ENCODE assay signal across 20 cellular contexts in genomic region chr20:19048898-19049889, GRCh38.
DNase-seq lines count a peak whose midpoint lies in the region; ATAC-seq and TF ChIP-seq lines count a peak whose summit lies in the region.
"Had no signal": no experiment of that assay in that cellular context is flagged by ENCODE, and none has a peak within 500 bp of the region (broad histone marks: within the 10 kb centered on the region; RNA-seq: fewer than 3 reads in every experiment).

No MANE protein-coding gene starts in this region.

- peaks cover 18 to 33% (median 28%) of the 10 kb centered on the region in 4 donors for H3K4me1 ChIP-seq in esophagus muscularis mucosa
- H3K4me1 ChIP-seq in psoas muscle = peaks cover 16% of the 10 kb centered on the region
- H3K4me1 ChIP-seq: body of pancreas, SJCRH30 had no signal

- H3K36me3 Mint-ChIP-seq in activated naive CD4-positive, alpha-beta T cell treated with anti-CD3 and anti-CD28 coated beads, Interleukin-2, amount 50 U/mL, for 72 hours = no peaks in the 10 kb centered on the region
- H3K36me3 Mint-ChIP-seq: activated naive CD8-positive, alpha-beta T cell treated with anti-CD3 and anti-CD28 coated beads, Interleukin-2, amount 10 ng/mL, durations not matched to agents 7 days and 5 days had no signal

- H3K27ac ChIP-seq in esophagus muscularis mucosa (replicated peaks in 1 of 4) = peak overlapping the region; percentile 26 to 58 (median 38)
- H3K27ac ChIP-seq in psoas muscle = peak overlapping the region; percentile 73
- no peak overlapping the region for H3K27ac ChIP-seq in caudate nucleus (ENCODE audit: low read depth, low read length)
- H3K27ac ChIP-seq: body of pancreas, SJCRH30, testis had no signal

- no peaks in the 10 kb centered on the region for H3K9me3 ChIP-seq in esophagus muscularis mucosa
- no peaks in the 10 kb centered on the region for H3K9me3 ChIP-seq in psoas muscle
- H3K9me3 ChIP-seq: body of pancreas, colonic mucosa, SJCRH30, testis had no signal

- TF ChIP-seq CTCF in esophagus muscularis mucosa (IDR thresholded peaks at IDR 0.05) = no peak
- TF ChIP-seq CTCF in psoas muscle (IDR thresholded peaks at IDR 0.05) = no peak

- DNase-seq in esophagus muscularis mucosa (ENCODE audit: extremely low spot score) (peak; percentile 86), inferior parietal cortex (ENCODE audit: extremely low spot score) (peak; percentile 7), psoas muscle (no peak), ureter (ENCODE audit: low spot score) (peak; percentile 49), caudate nucleus (lab: John Stamatoyannopoulos, UW) (no peak)
- DNase-seq in central memory CD4-positive, alpha-beta T cell = no peak
- DNase-seq in activated naive CD4-positive, alpha-beta T cell treated with anti-CD3 and anti-CD28 coated beads, Interleukin-2, amount 50 U/mL, for 72 hours (ENCODE audit: low spot score in 2 of 2) = no peak
- DNase-seq: activated CD4-positive, alpha-beta T cell treated with anti-CD3 and anti-CD28 coated beads for 4 hours; activated naive CD8-positive, alpha-beta T cell treated with anti-CD3 and anti-CD28 coated beads, Interleukin-2, amount 10 ng/mL, durations not matched to agents 7 days and 5 days; activated T-cell treated with anti-CD3 and anti-CD28 coated beads, Interleukin-2, amount 50 U/mL, for 72 hours; body of pancreas; colonic mucosa; GOT3; NCI-H1694; NCI-H2227 treated with DMSO at 0.1 percent for 48 hours; NCI-H82; SJCRH30; T-helper 1 cell; testis had no signal

- peak; percentile 48 to 77 (median 72) for ATAC-seq in psoas muscle
- no peak for ATAC-seq in activated naive CD4-positive, alpha-beta T cell treated with anti-CD3 and anti-CD28 coated beads, Interleukin-2, amount 50 U/mL, for 72 hours
- ATAC-seq: activated T-cell treated with anti-CD3 and anti-CD28 coated beads, Interleukin-2, amount 50 U/mL, for 72 hours; body of pancreas; K562 had no signal

- H3K36me3 ChIP-seq in esophagus muscularis mucosa (no peaks in the 10 kb centered on the region), psoas muscle (ENCODE audit: insufficient read depth in 1 of 2, low read depth in 1 of 2) (no peaks in the 10 kb centered on the region)
- H3K36me3 ChIP-seq: colonic mucosa, SJCRH30 had no signal

- no peak for TF ChIP-seq EP300 in esophagus muscularis mucosa (IDR thresholded peaks at IDR 0.05)

- H3K4me3 ChIP-seq in esophagus muscularis mucosa (no peak overlapping the region), psoas muscle (peak overlapping the region; percentile 30)
- H3K4me3 ChIP-seq: body of pancreas, colonic mucosa, K562, SJCRH30, testis had no signal

- H3K27ac Mint-ChIP-seq in activated naive CD4-positive, alpha-beta T cell treated with anti-CD3 and anti-CD28 coated beads, Interleukin-2, amount 50 U/mL, for 72 hours = no peak overlapping the region
- H3K27ac Mint-ChIP-seq: activated naive CD8-positive, alpha-beta T cell treated with anti-CD3 and anti-CD28 coated beads, Interleukin-2, amount 10 ng/mL, durations not matched to agents 7 days and 5 days had no signal

- H3K9me3 Mint-ChIP-seq in activated naive CD4-positive, alpha-beta T cell treated with anti-CD3 and anti-CD28 coated beads, Interleukin-2, amount 50 U/mL, for 72 hours = no peaks in the 10 kb centered on the region
- H3K9me3 Mint-ChIP-seq: activated naive CD8-positive, alpha-beta T cell treated with anti-CD3 and anti-CD28 coated beads, Interleukin-2, amount 10 ng/mL, durations not matched to agents 7 days and 5 days; activated T-cell treated with anti-CD3 and anti-CD28 coated beads, Interleukin-2, amount 50 U/mL, for 72 hours had no signal

- WGBS in esophagus muscularis mucosa = 40% methylated on average over 11 of the region's 15 CpGs
- WGBS in psoas muscle, 3 donors = 28 to 33% (median 31%) methylated on average over 15 of the region's 15 CpGs

- no peak for TF ChIP-seq POLR2A in esophagus muscularis mucosa (IDR thresholded peaks at IDR 0.05; ENCODE audit: low read depth)

- H3K27me3 ChIP-seq in esophagus muscularis mucosa = no peaks in the 10 kb centered on the region
- H3K27me3 ChIP-seq in psoas muscle (ENCODE audit: insufficient read depth in 3 of 3, low read length in 2 of 3) = no peaks in the 10 kb centered on the region
- H3K27me3 ChIP-seq: body of pancreas, colonic mucosa, SJCRH30, testis had no signal

- intact Hi-C loops in esophagus muscularis mucosa (cut with DNase I) = no loop called here
- intact Hi-C loops in psoas muscle (cut with DNase I) = no loop called here

Comparison
In these comparisons a context has a peak if more than half of its experiments do, and no peak if none do; other contexts are left out.
1. DNase-seq: peak in esophagus muscularis mucosa (single experiment), inferior parietal cortex (single experiment) and ureter (single experiment); none in psoas muscle (0 of 2), central memory CD4-positive, alpha-beta T cell (single experiment), activated naive CD4-positive, alpha-beta T cell treated with anti-CD3 and anti-CD28 coated beads, Interleukin-2, amount 50 U/mL, for 72 hours (0 of 2) and caudate nucleus (0 of 61).
2. ATAC-seq: peak in psoas muscle (4 of 4); none in activated naive CD4-positive, alpha-beta T cell treated with anti-CD3 and anti-CD28 coated beads, Interleukin-2, amount 50 U/mL, for 72 hours (0 of 2).